1 cellular context compared by ENCODE assay signal in the genomic region with DNA sequence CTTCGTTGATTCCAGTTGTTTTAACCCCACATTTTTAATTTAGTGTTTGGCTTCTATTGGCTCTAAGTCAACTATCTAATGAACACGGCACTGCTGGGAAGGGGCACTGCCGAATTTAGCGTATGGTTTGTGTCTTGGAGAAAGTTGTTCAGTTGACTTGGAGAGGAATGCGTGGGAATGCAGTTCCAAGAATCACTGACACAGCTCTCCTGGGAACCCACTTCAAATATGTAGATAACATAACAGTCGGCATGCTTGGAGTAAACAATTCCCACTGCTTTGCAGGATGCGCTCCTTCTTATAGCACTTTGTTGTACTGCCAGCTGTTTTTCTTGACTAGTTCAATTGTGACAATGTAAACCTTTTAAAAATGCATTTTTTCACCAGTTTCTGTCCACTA.
TF ChIP-seq lines count a peak whose summit lies in the region.

No MANE protein-coding gene starts in this region.

TF ChIP-seq in GM23338, 12 proteins besides CTCF, POLR2A, EP300 and RAD21 (continued from another document):
- TF ChIP-seq, protein P1, sequence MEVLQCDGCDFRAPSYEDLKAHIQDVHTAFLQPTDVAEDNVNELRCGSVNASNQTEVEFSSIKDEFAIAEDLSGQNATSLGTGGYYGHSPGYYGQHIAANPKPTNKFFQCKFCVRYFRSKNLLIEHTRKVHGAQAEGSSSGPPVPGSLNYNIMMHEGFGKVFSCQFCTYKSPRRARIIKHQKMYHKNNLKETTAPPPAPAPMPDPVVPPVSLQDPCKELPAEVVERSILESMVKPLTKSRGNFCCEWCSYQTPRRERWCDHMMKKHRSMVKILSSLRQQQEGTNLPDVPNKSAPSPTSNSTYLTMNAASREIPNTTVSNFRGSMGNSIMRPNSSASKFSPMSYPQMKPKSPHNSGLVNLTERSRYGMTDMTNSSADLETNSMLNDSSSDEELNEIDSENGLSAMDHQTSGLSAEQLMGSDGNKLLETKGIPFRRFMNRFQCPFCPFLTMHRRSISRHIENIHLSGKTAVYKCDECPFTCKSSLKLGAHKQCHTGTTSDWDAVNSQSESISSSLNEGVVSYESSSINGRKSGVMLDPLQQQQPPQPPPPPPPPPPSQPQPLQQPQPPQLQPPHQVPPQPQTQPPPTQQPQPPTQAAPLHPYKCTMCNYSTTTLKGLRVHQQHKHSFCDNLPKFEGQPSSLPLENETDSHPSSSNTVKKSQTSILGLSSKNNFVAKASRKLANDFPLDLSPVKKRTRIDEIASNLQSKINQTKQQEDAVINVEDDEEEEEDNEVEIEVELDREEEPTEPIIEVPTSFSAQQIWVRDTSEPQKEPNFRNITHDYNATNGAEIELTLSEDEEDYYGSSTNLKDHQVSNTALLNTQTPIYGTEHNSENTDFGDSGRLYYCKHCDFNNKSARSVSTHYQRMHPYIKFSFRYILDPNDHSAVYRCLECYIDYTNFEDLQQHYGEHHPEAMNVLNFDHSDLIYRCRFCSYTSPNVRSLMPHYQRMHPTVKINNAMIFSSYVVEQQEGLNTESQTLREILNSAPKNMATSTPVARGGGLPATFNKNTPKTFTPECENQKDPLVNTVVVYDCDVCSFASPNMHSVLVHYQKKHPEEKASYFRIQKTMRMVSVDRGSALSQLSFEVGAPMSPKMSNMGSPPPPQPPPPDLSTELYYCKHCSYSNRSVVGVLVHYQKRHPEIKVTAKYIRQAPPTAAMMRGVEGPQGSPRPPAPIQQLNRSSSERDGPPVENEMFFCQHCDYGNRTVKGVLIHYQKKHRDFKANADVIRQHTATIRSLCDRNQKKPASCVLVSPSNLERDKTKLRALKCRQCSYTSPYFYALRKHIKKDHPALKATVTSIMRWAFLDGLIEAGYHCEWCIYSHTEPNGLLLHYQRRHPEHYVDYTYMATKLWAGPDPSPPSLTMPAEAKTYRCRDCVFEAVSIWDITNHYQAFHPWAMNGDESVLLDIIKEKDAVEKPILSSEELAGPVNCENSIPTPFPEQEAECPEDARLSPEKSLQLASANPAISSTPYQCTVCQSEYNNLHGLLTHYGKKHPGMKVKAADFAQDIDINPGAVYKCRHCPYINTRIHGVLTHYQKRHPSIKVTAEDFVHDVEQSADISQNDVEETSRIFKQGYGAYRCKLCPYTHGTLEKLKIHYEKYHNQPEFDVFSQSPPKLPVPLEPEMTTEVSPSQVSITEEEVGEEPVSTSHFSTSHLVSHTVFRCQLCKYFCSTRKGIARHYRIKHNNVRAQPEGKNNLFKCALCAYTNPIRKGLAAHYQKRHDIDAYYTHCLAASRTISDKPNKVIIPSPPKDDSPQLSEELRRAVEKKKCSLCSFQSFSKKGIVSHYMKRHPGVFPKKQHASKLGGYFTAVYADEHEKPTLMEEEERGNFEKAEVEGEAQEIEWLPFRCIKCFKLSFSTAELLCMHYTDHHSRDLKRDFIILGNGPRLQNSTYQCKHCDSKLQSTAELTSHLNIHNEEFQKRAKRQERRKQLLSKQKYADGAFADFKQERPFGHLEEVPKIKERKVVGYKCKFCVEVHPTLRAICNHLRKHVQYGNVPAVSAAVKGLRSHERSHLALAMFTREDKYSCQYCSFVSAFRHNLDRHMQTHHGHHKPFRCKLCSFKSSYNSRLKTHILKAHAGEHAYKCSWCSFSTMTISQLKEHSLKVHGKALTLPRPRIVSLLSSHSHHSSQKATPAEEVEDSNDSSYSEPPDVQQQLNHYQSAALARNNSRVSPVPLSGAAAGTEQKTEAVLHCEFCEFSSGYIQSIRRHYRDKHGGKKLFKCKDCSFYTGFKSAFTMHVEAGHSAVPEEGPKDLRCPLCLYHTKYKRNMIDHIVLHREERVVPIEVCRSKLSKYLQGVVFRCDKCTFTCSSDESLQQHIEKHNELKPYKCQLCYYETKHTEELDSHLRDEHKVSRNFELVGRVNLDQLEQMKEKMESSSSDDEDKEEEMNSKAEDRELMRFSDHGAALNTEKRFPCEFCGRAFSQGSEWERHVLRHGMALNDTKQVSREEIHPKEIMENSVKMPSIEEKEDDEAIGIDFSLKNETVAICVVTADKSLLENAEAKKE (CRISPR knock-in tag; IDR thresholded peaks at IDR 0.05), result no peak
- no peak for TF ChIP-seq POLR2AphosphoS5 (IDR thresholded peaks at IDR 0.05; ENCODE audit: low read depth)
- no peak for TF ChIP-seq EZH2phosphoT487 (IDR thresholded peaks at IDR 0.05; ENCODE audit: unreplicated experiment)
- no peak for TF ChIP-seq JUNB (IDR thresholded peaks at IDR 0.05; ENCODE audit: unreplicated experiment)
- TF ChIP-seq ZNF331 (CRISPR knock-in tag; IDR thresholded peaks at IDR 0.05; ENCODE audit: low read depth), result no peak
- TF ChIP-seq NANOG (IDR thresholded peaks at IDR 0.05; ENCODE audit: borderline replicate concordance), result no peak
- TF ChIP-seq, protein P2, sequence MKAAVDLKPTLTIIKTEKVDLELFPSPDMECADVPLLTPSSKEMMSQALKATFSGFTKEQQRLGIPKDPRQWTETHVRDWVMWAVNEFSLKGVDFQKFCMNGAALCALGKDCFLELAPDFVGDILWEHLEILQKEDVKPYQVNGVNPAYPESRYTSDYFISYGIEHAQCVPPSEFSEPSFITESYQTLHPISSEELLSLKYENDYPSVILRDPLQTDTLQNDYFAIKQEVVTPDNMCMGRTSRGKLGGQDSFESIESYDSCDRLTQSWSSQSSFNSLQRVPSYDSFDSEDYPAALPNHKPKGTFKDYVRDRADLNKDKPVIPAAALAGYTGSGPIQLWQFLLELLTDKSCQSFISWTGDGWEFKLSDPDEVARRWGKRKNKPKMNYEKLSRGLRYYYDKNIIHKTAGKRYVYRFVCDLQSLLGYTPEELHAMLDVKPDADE (IDR thresholded peaks at IDR 0.05), result no peak
- no peak for TF ChIP-seq CREB1 (CRISPR knock-in tag; IDR thresholded peaks at IDR 0.05; ENCODE audit: low read depth)
